ENCODE assay signal across 21 cellular contexts in genomic region chr3:135975053-135975452, GRCh38. TPM values are rescaled to one million over a fixed set of nuclear protein-coding genes. Genes with fewer than 3 reads are reported as not detected.
"Had no signal": no experiment of that assay in that cellular context is flagged by ENCODE, and none has a peak within 500 bp of the region (broad histone marks: within the 10 kb centered on the region; RNA-seq: fewer than 3 reads in every experiment).

No MANE protein-coding gene starts in this region.

- H3K9me3 ChIP-seq: left ventricle myocardium inferior, right lobe of liver, thoracic aorta, vagina had no signal

- H3K36me3 ChIP-seq: left ventricle myocardium inferior, right lobe of liver, thoracic aorta, vagina had no signal

- H3K4me1 Mint-ChIP-seq: activated CD4-positive, alpha-beta T cell treated with anti-CD3 and anti-CD28 coated beads, Interleukin-2, amount 10 ng/mL, durations not matched to agents 7 days and 5 days; activated naive CD4-positive, alpha-beta T cell treated with anti-CD3 and anti-CD28 coated beads, Interleukin-2, amount 50 U/mL, for 24 hours had no signal

- H3K4me1 ChIP-seq: right lobe of liver had no signal

- H3K9me3 Mint-ChIP-seq: activated CD4-positive, alpha-beta T cell treated with anti-CD3 and anti-CD28 coated beads, Interleukin-2, amount 10 ng/mL, durations not matched to agents 7 days and 5 days had no signal

- H3K27ac ChIP-seq: foreskin keratinocyte, left ventricle myocardium inferior, parathyroid adenoma, right lobe of liver, thoracic aorta, vagina had no signal

- H3K4me3 Mint-ChIP-seq: activated CD4-positive, alpha-beta T cell treated with anti-CD3 and anti-CD28 coated beads, Interleukin-2, amount 10 ng/mL, durations not matched to agents 7 days and 5 days; activated naive CD4-positive, alpha-beta T cell treated with anti-CD3 and anti-CD28 coated beads, Interleukin-2, amount 50 U/mL, for 24 hours; natural killer cell treated with Interleukin-12 subunit alpha and Interleukin-12 subunit beta and Interleukin-15 and Interleukin-18, amount 100 ng/mL, for 72 hours; stimulated activated naive B cell treated with anti-CD40 and anti-IgM and Interleukin-4, amounts not matched to agents 10 μg/mL and 1 μg/mL and 100 μg/mL, for 72 hours; type B pancreatic cell had no signal

- H3K36me3 Mint-ChIP-seq: activated naive CD4-positive, alpha-beta T cell treated with anti-CD3 and anti-CD28 coated beads, Interleukin-2, amount 50 U/mL, for 24 hours; natural killer cell treated with Interleukin-12 subunit alpha and Interleukin-12 subunit beta and Interleukin-15 and Interleukin-18, amount 100 ng/mL, for 72 hours; stimulated activated naive B cell treated with anti-CD40 and anti-IgM and Interleukin-4, amounts not matched to agents 10 μg/mL and 1 μg/mL and 100 μg/mL, for 72 hours had no signal

- H3K9ac ChIP-seq: parathyroid adenoma had no signal

- H3K27me3 Mint-ChIP-seq: type B pancreatic cell had no signal

- H3K27ac Mint-ChIP-seq: activated CD4-positive, alpha-beta T cell treated with anti-CD3 and anti-CD28 coated beads, Interleukin-2, amount 10 ng/mL, durations not matched to agents 7 days and 5 days; activated naive CD4-positive, alpha-beta T cell treated with anti-CD3 and anti-CD28 coated beads, Interleukin-2, amount 50 U/mL, for 24 hours; natural killer cell treated with Interleukin-12 subunit alpha and Interleukin-12 subunit beta and Interleukin-15 and Interleukin-18, amount 100 ng/mL, for 72 hours; stimulated activated naive B cell treated with anti-CD40 and anti-IgM and Interleukin-4, amounts not matched to agents 10 μg/mL and 1 μg/mL and 100 μg/mL, for 72 hours had no signal

- H3K27me3 ChIP-seq: foreskin keratinocyte, right lobe of liver, vagina had no signal

- DNase-seq: activated CD4-positive, alpha-beta T cell treated with anti-CD3 and anti-CD28 coated beads, Interleukin-2, amount 10 ng/mL, durations not matched to agents 7 days and 5 days; activated gamma-delta T cell treated with Interleukin-2 at 50 U/mL for 16 hours; activated T-cell treated with anti-CD3 and anti-CD28 coated beads, Interleukin-2, amount 50 U/mL, for 1 hour; dermis blood vessel endothelial cell; effector memory CD4-positive, alpha-beta T cell; foreskin keratinocyte; hippocampal formation; left ventricle myocardium inferior; right lobe of liver; small intestine; stimulated activated CD4-positive, alpha-beta T cell treated with anti-CD3 and anti-CD28 coated beads, Interleukin-15, amount 100 ng/mL, for 24 hours; stimulated activated CD8-positive, alpha-beta memory T cell treated with anti-CD3 and anti-CD28 coated beads, Interleukin-4, amount 100 ng/mL, for 48 hours; stimulated activated naive B cell treated with anti-CD40 and anti-IgM and Interleukin-4, amounts not matched to agents 10 μg/mL and 1 μg/mL and 100 μg/mL, for 72 hours had no signal

- H3K4me3 ChIP-seq: left ventricle myocardium inferior, right lobe of liver, thoracic aorta, vagina had no signal

- ATAC-seq: activated CD4-positive, CD25-positive, alpha-beta regulatory T cell treated with anti-CD3 and anti-CD28 coated beads, Interleukin-2, amount 50 U/mL, for 24 hours; foreskin keratinocyte; natural killer cell treated with Interleukin-12 subunit alpha and Interleukin-12 subunit beta and Interleukin-15 and Interleukin-18, amount 100 ng/mL, for 72 hours; right lobe of liver; stimulated activated naive B cell treated with anti-CD40 and anti-IgM and Interleukin-4, amounts not matched to agents 10 μg/mL and 1 μg/mL and 100 μg/mL, for 72 hours had no signal

RNA-seq across cellular contexts. Expression of gene PPP2R3A, which starts 9.5 kb away (rescaled TPM):
- total RNA-seq: T-helper 2 cell treated with Interferon-gamma antibody and Interleukin-4, amounts not matched to agents 100 ng/mL and 5 ng/mL, for 36 hours had no signal
